13 cellular contexts compared by ENCODE assay signal in genomic region chr1:93876284-93876683, GRCh38. TPM values are rescaled to one million over a fixed set of nuclear protein-coding genes. Genes with fewer than 3 reads are reported as not detected.
DNase-seq lines count a peak whose midpoint lies in the region; ATAC-seq and TF ChIP-seq lines count a peak whose summit lies in the region.
"Had no signal": no experiment of that assay in that cellular context is flagged by ENCODE, and none has a peak within 500 bp of the region (broad histone marks: within the 10 kb centered on the region; RNA-seq: fewer than 3 reads in every experiment).

No MANE protein-coding gene starts in this region.

- no peaks in the 10 kb centered on the region for H3K27me3 ChIP-seq in CD4-positive, alpha-beta T cell (ENCODE audit: control insufficient read depth, insufficient read depth, low read length)
- no peaks in the 10 kb centered on the region for H3K27me3 ChIP-seq in HUES6 (ENCODE audit: control insufficient read depth, insufficient read depth, low read length)
- H3K27me3 ChIP-seq in vagina, result no peaks in the 10 kb centered on the region
- H3K27me3 ChIP-seq: gastroesophageal sphincter, upper lobe of left lung had no signal

- CTCF ChIA-PET in CD4-positive, alpha-beta T cell (lab: Charles Lee), result no interaction called here

- DNase-seq in CD4-positive, alpha-beta T cell, result no peak
- DNase-seq in activated naive CD8-positive, alpha-beta T cell treated with anti-CD3 and anti-CD28 coated beads for 36 hours, result no peak
- no peak for DNase-seq in naive thymus-derived CD8-positive, alpha-beta T cell
- DNase-seq in Right ventricle myocardium inferior (ENCODE audit: missing footprints) (no peak), vagina (ENCODE audit: extremely low spot score in 2 of 2) (no peak), GM10266 (ENCODE audit: extremely low spot score) (no peak), mucosa of gallbladder (ENCODE audit: low spot score) (no peak)
- DNase-seq: left ventricle myocardium superior, NCI-H1436 treated with DMSO at 0.1 percent for 48 hours, NCI-H774, upper lobe of left lung had no signal

- peaks cover 76% of the 10 kb centered on the region for H3K36me3 Mint-ChIP-seq in CD4-positive, alpha-beta T cell (ENCODE audit: low read depth)
- H3K36me3 Mint-ChIP-seq in activated naive CD8-positive, alpha-beta T cell treated with anti-CD3 and anti-CD28 coated beads for 36 hours, result peaks cover 49% of the 10 kb centered on the region
- peaks cover 12 to 62% (median 16%) of the 10 kb centered on the region in 3 donors for H3K36me3 Mint-ChIP-seq in naive thymus-derived CD8-positive, alpha-beta T cell

- no peaks in the 10 kb centered on the region for H3K9me3 ChIP-seq in CD4-positive, alpha-beta T cell (ENCODE audit: control insufficient read depth, low read length)
- H3K9me3 ChIP-seq in HUES6 (ENCODE audit: control insufficient read depth, insufficient read depth, low read depth, low read length), result no peaks in the 10 kb centered on the region
- no peaks in the 10 kb centered on the region for H3K9me3 ChIP-seq in vagina
- H3K9me3 ChIP-seq: gastroesophageal sphincter, upper lobe of left lung had no signal

- TF ChIP-seq POLR2A in vagina (IDR thresholded peaks at IDR 0.05), result no peak

- peak overlapping the region; percentile 100 for H3K4me3 Mint-ChIP-seq in CD4-positive, alpha-beta T cell
- H3K4me3 Mint-ChIP-seq in activated naive CD8-positive, alpha-beta T cell treated with anti-CD3 and anti-CD28 coated beads for 36 hours, result peak overlapping the region; percentile 93
- peak overlapping the region; percentile 27 to 99 (median 94) for H3K4me3 Mint-ChIP-seq in naive thymus-derived CD8-positive, alpha-beta T cell

- H3K9me3 Mint-ChIP-seq in CD4-positive, alpha-beta T cell, result no peaks in the 10 kb centered on the region
- no peaks in the 10 kb centered on the region for H3K9me3 Mint-ChIP-seq in activated naive CD8-positive, alpha-beta T cell treated with anti-CD3 and anti-CD28 coated beads for 36 hours
- no peaks in the 10 kb centered on the region for H3K9me3 Mint-ChIP-seq in naive thymus-derived CD8-positive, alpha-beta T cell

- peaks cover 47% of the 10 kb centered on the region for H3K4me1 Mint-ChIP-seq in CD4-positive, alpha-beta T cell (ENCODE audit: low read depth)
- peaks cover 42% of the 10 kb centered on the region for H3K4me1 Mint-ChIP-seq in activated naive CD8-positive, alpha-beta T cell treated with anti-CD3 and anti-CD28 coated beads for 36 hours
- H3K4me1 Mint-ChIP-seq in naive thymus-derived CD8-positive, alpha-beta T cell, result peaks cover 26 to 51% (median 47%) of the 10 kb centered on the region in 4 donors

- H3K4me1 ChIP-seq in HUES6 (ENCODE audit: control insufficient read depth, insufficient read depth, low read length) (no peaks in the 10 kb centered on the region; the same call in 1 of the 2 replicates), vagina (peaks cover 40% of the 10 kb centered on the region)

- peak overlapping the region; percentile 98 for H3K27ac Mint-ChIP-seq in CD4-positive, alpha-beta T cell
- peak overlapping the region; percentile 65 for H3K27ac Mint-ChIP-seq in activated naive CD8-positive, alpha-beta T cell treated with anti-CD3 and anti-CD28 coated beads for 36 hours
- peak overlapping the region; percentile 48 to 100 (median 64) for H3K27ac Mint-ChIP-seq in naive thymus-derived CD8-positive, alpha-beta T cell

- POLR2A ChIA-PET in CD4-positive, alpha-beta T cell (lab: Charles Lee), result no interaction called here
- POLR2A ChIA-PET in naive thymus-derived CD8-positive, alpha-beta T cell (lab: Charles Lee), result no interaction called here

- H3K4me3 ChIP-seq in HUES6 (ENCODE audit: low read depth, low read length) (peak overlapping the region; percentile 27; the same call in 1 of the 2 replicates), vagina (no peak overlapping the region)
- H3K4me3 ChIP-seq: gastroesophageal sphincter had no signal

- H3K27ac ChIP-seq in CD4-positive, alpha-beta T cell (ENCODE audit: low read depth, low read length), result no peak overlapping the region
- H3K27ac ChIP-seq in HUES6 (ENCODE audit: low read depth, low read length), result no peak overlapping the region
- H3K27ac ChIP-seq in vagina, result no peak overlapping the region
- H3K27ac ChIP-seq: gastroesophageal sphincter, upper lobe of left lung had no signal

- intact Hi-C loops in CD4-positive, alpha-beta T cell (cut with DNase I, micrococcal nuclease), result loop anchor here (5.0 to 10.0 kb wide), 4 partner anchors 34 to 1041 kb away; partner anchors contain the start of gene RPL5 (in 1 of the 2)
- intact Hi-C loops in Right ventricle myocardium inferior (cut with DNase I) (no loop called here), vagina (cut with DNase I) (no loop called here)

- TF ChIP-seq CTCF in CD4-positive, alpha-beta T cell (IDR thresholded peaks at IDR 0.05), result no peak
- TF ChIP-seq CTCF in vagina (IDR thresholded peaks at IDR 0.05) (no peak), GM10266 (IDR thresholded peaks at IDR 0.05; ENCODE audit: control insufficient read depth, insufficient read depth, low read depth, missing control alignments) (no peak)

- no peak overlapping the region for H3K9ac ChIP-seq in HUES6 (ENCODE audit: low read length)

- peaks cover 64% of the 10 kb centered on the region for H3K36me3 ChIP-seq in HUES6 (ENCODE audit: control insufficient read depth, insufficient read depth, low read length)
- H3K36me3 ChIP-seq in vagina, result peaks cover 0 to 56% of the 10 kb centered on the region in 2 donors

- no peak for ATAC-seq in CD4-positive, alpha-beta T cell (ENCODE audit: poor library complexity)
- no peak for ATAC-seq in naive thymus-derived CD8-positive, alpha-beta T cell
- ATAC-seq in Right ventricle myocardium inferior, result no peak
- ATAC-seq: gastroesophageal sphincter, left ventricle myocardium superior had no signal

- no peaks in the 10 kb centered on the region for H3K27me3 Mint-ChIP-seq in CD4-positive, alpha-beta T cell
- H3K27me3 Mint-ChIP-seq in activated naive CD8-positive, alpha-beta T cell treated with anti-CD3 and anti-CD28 coated beads for 36 hours, result no peaks in the 10 kb centered on the region
- H3K27me3 Mint-ChIP-seq in naive thymus-derived CD8-positive, alpha-beta T cell, result no peaks in the 10 kb centered on the region

RNA-seq across cellular contexts. Expression of gene DNTTIP2, which starts 2.7 kb away (rescaled TPM):
- total RNA-seq in CD4-positive, alpha-beta T cell, result 100 to 1,000 TPM; 110 to 120 TPM
- 100 to 1,000 TPM; 114 to 117 TPM for total RNA-seq in activated naive CD8-positive, alpha-beta T cell treated with anti-CD3 and anti-CD28 coated beads for 36 hours
- 10 to 100 TPM; 74.2 to 87.6 TPM for total RNA-seq in naive thymus-derived CD8-positive, alpha-beta T cell
- 10 to 100 TPM; 68.8 to 72.9 (median 70.9) TPM for polyA plus RNA-seq in naive thymus-derived CD8-positive, alpha-beta T cell
- total RNA-seq in Right ventricle myocardium inferior, result 34.8 TPM
- total RNA-seq in vagina, result 23.6 TPM
- 32.7 TPM for total RNA-seq in mucosa of gallbladder

RNA-seq across cellular contexts. Expression of gene GCLM, which starts 32.9 kb away (rescaled TPM):
- total RNA-seq in CD4-positive, alpha-beta T cell, result 1 to 10 TPM; 6.1 to 6.8 TPM
- total RNA-seq in activated naive CD8-positive, alpha-beta T cell treated with anti-CD3 and anti-CD28 coated beads for 36 hours, result 10 to 100 TPM; 16.0 to 17.8 TPM
- total RNA-seq in naive thymus-derived CD8-positive, alpha-beta T cell, result 10 to 100 TPM; 18.5 to 19.3 TPM
- 10 to 100 TPM; 11.3 to 18.2 (median 14.2) TPM for polyA plus RNA-seq in naive thymus-derived CD8-positive, alpha-beta T cell
- total RNA-seq in Right ventricle myocardium inferior, result 9.4 TPM
- total RNA-seq in vagina, result 8.1 TPM
- total RNA-seq in mucosa of gallbladder, result 41.7 TPM

Comparison
In these comparisons a context has a peak if more than half of its experiments do, and no peak if none do; other contexts are left out.
1. intact Hi-C loops: an anchor here in CD4-positive, alpha-beta T cell (5.0 to 10.0 kb wide); none called in Right ventricle myocardium inferior and vagina.